ENCODE assay signal across 21 cellular contexts in the genomic region with DNA sequence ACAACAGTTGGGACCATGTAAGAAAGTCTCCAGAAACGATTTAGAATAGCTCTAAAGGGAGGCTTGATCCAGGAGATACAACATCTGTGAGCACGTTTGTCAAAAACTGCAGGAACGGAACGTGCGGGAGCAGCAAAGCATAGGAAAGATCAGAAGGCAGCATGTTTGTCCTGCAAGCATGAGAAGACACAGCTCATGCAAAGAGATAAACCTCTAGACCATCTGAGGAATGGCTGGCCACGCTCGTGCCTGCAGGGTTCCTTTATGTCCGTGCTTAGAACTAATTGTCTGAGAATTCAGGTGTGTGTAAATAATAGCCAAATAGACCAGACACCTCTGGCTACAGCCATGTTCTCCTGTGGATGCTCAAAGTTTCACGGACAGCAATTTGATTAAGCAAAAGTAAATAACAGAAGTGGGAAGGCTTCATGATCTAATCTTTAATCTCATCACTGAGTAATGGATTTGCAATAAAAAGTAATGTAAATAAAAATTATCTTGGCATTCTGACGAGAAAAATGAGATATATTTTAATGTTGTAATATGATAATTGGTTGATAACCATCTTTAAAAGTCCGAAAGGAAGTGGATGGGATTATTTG.
"Had no signal": no experiment of that assay in that cellular context is flagged by ENCODE, and none has a peak within 500 bp of the region (broad histone marks: within the 10 kb centered on the region; RNA-seq: fewer than 3 reads in every experiment).

No MANE protein-coding gene starts in this region.

- H3K36me3 ChIP-seq: adrenal gland, ascending aorta, brain microvascular endothelial cell, left ventricle myocardium inferior, prostate gland, tibial nerve had no signal

- H3K4me1 ChIP-seq: adrenal gland, ascending aorta, left ventricle myocardium inferior, prostate gland, tibial nerve had no signal

- H3K9me3 ChIP-seq: adrenal gland, ascending aorta, left ventricle myocardium inferior, prostate gland, tibial nerve had no signal

- H3K27ac ChIP-seq: adrenal gland, ascending aorta, brain microvascular endothelial cell, left ventricle myocardium inferior, prostate gland, tibial nerve had no signal

- ATAC-seq: activated CD4-positive, alpha-beta T cell treated with anti-CD3 and anti-CD28 coated beads for 36 hours; activated T-helper 17 cell treated with anti-CD3 and anti-CD28 coated beads, Interleukin-2, amount 50 U/mL, for 72 hours; esophagus mucosa; naive thymus-derived CD4-positive, alpha-beta T cell; stimulated activated naive CD8-positive, alpha-beta T cell treated with anti-CD3 and anti-CD28 coated beads, Interleukin-15, amount 100 ng/mL, for 72 hours had no signal

- DNase-seq: activated B cell treated with CpG ODN at 0.5 μM for 24 hours; activated CD4-positive, alpha-beta T cell treated with anti-CD3 and anti-CD28 coated beads for 36 hours; activated CD4-positive, alpha-beta T cell treated with anti-CD3 and anti-CD28 coated beads, Interleukin-2, amount 50 U/mL, for 4 hours; activated CD8-positive, alpha-beta memory T cell treated with anti-CD3 and anti-CD28 coated beads for 24 hours; activated CD8-positive, alpha-beta memory T cell treated with anti-CD3 and anti-CD28 coated beads, Interleukin-2, amount 50 U/mL, for 4 hours; activated T-cell treated with anti-CD3 and anti-CD28 coated beads, Interleukin-2, amount 50 U/mL, for 24 hours; adrenal gland; brain microvascular endothelial cell; caudate nucleus; dermis blood vessel endothelial cell; effector CD8-positive, alpha-beta T cell; foreskin melanocyte; left ventricle myocardium inferior; naive thymus-derived CD4-positive, alpha-beta T cell; stimulated activated naive CD8-positive, alpha-beta T cell treated with anti-CD3 and anti-CD28 coated beads, Interleukin-15, amount 100 ng/mL, for 72 hours; T1000 had no signal

- H3K27me3 ChIP-seq: adrenal gland, ascending aorta, brain microvascular endothelial cell, tibial nerve had no signal

- H3K4me3 ChIP-seq: adrenal gland, ascending aorta, left ventricle myocardium inferior, prostate gland, tibial nerve had no signal
